In genomic region chr14:106879241-106879640, GRCh38 we compare ENCODE assay signal across 9 cellular contexts.
DNase-seq lines count a peak whose midpoint lies in the region; ATAC-seq and TF ChIP-seq lines count a peak whose summit lies in the region.
"Had no signal": no experiment of that assay in that cellular context is flagged by ENCODE, and none has a peak within 500 bp of the region (broad histone marks: within the 10 kb centered on the region; RNA-seq: fewer than 3 reads in every experiment).

No MANE protein-coding gene starts in this region.

- POLR2A ChIA-PET in CD4-positive, alpha-beta T cell (lab: Charles Lee) = no interaction called here
- POLR2A ChIA-PET in naive thymus-derived CD4-positive, alpha-beta T cell (lab: Charles Lee) = no interaction called here

- H3K36me3 ChIP-seq in naive thymus-derived CD4-positive, alpha-beta T cell (ENCODE audit: control insufficient read depth in 2 of 3, insufficient read depth in 3 of 3, low read length in 3 of 3) = no peaks in the 10 kb centered on the region

- CTCF ChIA-PET in CD4-positive, alpha-beta T cell (lab: Charles Lee) = no interaction called here
- CTCF ChIA-PET in naive thymus-derived CD4-positive, alpha-beta T cell (lab: Charles Lee) = no interaction called here

- no peak overlapping the region for H3K4me3 ChIP-seq in naive thymus-derived CD4-positive, alpha-beta T cell (ENCODE audit: low read length)

- no peak overlapping the region for H3K4me3 Mint-ChIP-seq in CD4-positive, alpha-beta T cell
- no peak overlapping the region for H3K4me3 Mint-ChIP-seq in activated T-cell treated with anti-CD3 and anti-CD28 coated beads, Interleukin-2, amount 50 U/mL, for 4 hours
- no peak overlapping the region for H3K4me3 Mint-ChIP-seq in naive thymus-derived CD4-positive, alpha-beta T cell
- H3K4me3 Mint-ChIP-seq: central memory CD8-positive, alpha-beta T cell had no signal

- DNase-seq in CD4-positive, alpha-beta T cell = peak in 3 of 10 experiments; percentile 27 to 31 (median 29)
- DNase-seq in NCI-H526 (lab: John Stamatoyannopoulos, UW) (peak; percentile 48 to 73), substantia nigra (lab: John Stamatoyannopoulos, UW) (no peak), NCI-H510A (lab: John Stamatoyannopoulos, UW) (no peak), left ventricle myocardium superior (no peak)
- DNase-seq in activated T-cell treated with anti-CD3 and anti-CD28 coated beads, Interleukin-2, amount 50 U/mL, for 4 hours = peak; percentile 32
- peak in 4 of 9 donors; percentile 20 to 50 (median 35) for DNase-seq in naive thymus-derived CD4-positive, alpha-beta T cell

- no peaks in the 10 kb centered on the region for H3K36me3 Mint-ChIP-seq in CD4-positive, alpha-beta T cell (ENCODE audit: low read depth)
- H3K36me3 Mint-ChIP-seq in activated T-cell treated with anti-CD3 and anti-CD28 coated beads, Interleukin-2, amount 50 U/mL, for 4 hours (ENCODE audit: insufficient read depth) = no peaks in the 10 kb centered on the region
- no peaks in the 10 kb centered on the region for H3K36me3 Mint-ChIP-seq in naive thymus-derived CD4-positive, alpha-beta T cell

- peaks cover 19% of the 10 kb centered on the region for H3K27me3 ChIP-seq in CD4-positive, alpha-beta T cell (ENCODE audit: control insufficient read depth, insufficient read depth, low read length)
- H3K27me3 ChIP-seq in naive thymus-derived CD4-positive, alpha-beta T cell (ENCODE audit: control insufficient read depth in 2 of 2, insufficient read depth in 2 of 2, low read length in 2 of 2) = peaks cover 0 to 15% of the 10 kb centered on the region in 2 donors

- H3K4me1 ChIP-seq in naive thymus-derived CD4-positive, alpha-beta T cell (ENCODE audit: control insufficient read depth in 2 of 2, insufficient read depth in 2 of 2, low read length in 2 of 2) = no peaks in the 10 kb centered on the region

- no peak overlapping the region for H3K27ac ChIP-seq in CD4-positive, alpha-beta T cell (ENCODE audit: low read depth, low read length)
- no peak overlapping the region for H3K27ac ChIP-seq in naive thymus-derived CD4-positive, alpha-beta T cell (ENCODE audit: low read depth, low read length)
- H3K27ac ChIP-seq in substantia nigra (ENCODE audit: low read depth, low read length, poor library complexity, severe bottlenecking) = no peak overlapping the region

- peak; percentile 25 for ATAC-seq in CD4-positive, alpha-beta T cell (ENCODE audit: poor library complexity)
- peak; percentile 58 for ATAC-seq in GM21390 (IDR thresholded peaks at IDR 0.05; ENCODE audit: unreplicated experiment)
- ATAC-seq in activated T-cell treated with anti-CD3 and anti-CD28 coated beads, Interleukin-2, amount 50 U/mL, for 4 hours = peak; percentile 70 to 78
- ATAC-seq in naive thymus-derived CD4-positive, alpha-beta T cell = peak; percentile 77
- no peak for ATAC-seq in left ventricle myocardium superior

- H3K27ac Mint-ChIP-seq in CD4-positive, alpha-beta T cell = no peak overlapping the region
- no peak overlapping the region for H3K27ac Mint-ChIP-seq in naive thymus-derived CD4-positive, alpha-beta T cell

- H3K9me3 ChIP-seq in CD4-positive, alpha-beta T cell (ENCODE audit: control insufficient read depth, low read length) = no peaks in the 10 kb centered on the region
- no peaks in the 10 kb centered on the region for H3K9me3 ChIP-seq in naive thymus-derived CD4-positive, alpha-beta T cell (ENCODE audit: control insufficient read depth in 2 of 3, low read length in 3 of 3)

- H3K4me1 Mint-ChIP-seq in CD4-positive, alpha-beta T cell (ENCODE audit: low read depth) = peaks cover 9% of the 10 kb centered on the region
- H3K4me1 Mint-ChIP-seq in activated T-cell treated with anti-CD3 and anti-CD28 coated beads, Interleukin-2, amount 50 U/mL, for 4 hours (ENCODE audit: low read depth) = peaks cover 1% of the 10 kb centered on the region
- H3K4me1 Mint-ChIP-seq in naive thymus-derived CD4-positive, alpha-beta T cell = peaks cover 0 to 13% (median 4%) of the 10 kb centered on the region in 7 donors
- H3K4me1 Mint-ChIP-seq: central memory CD8-positive, alpha-beta T cell had no signal

- intact Hi-C loops in CD4-positive, alpha-beta T cell (cut with DNase I, micrococcal nuclease) = no loop called here
- intact Hi-C loops in naive thymus-derived CD4-positive, alpha-beta T cell (cut with micrococcal nuclease) = no loop called here
- intact Hi-C loops in left ventricle myocardium superior (cut with micrococcal nuclease) = no loop called here

- peaks cover 23% of the 10 kb centered on the region for H3K27me3 Mint-ChIP-seq in CD4-positive, alpha-beta T cell
- peaks cover 31% of the 10 kb centered on the region for H3K27me3 Mint-ChIP-seq in activated T-cell treated with anti-CD3 and anti-CD28 coated beads, Interleukin-2, amount 50 U/mL, for 4 hours (ENCODE audit: low read depth)
- peaks cover 9 to 29% (median 20%) of the 10 kb centered on the region in 5 donors for H3K27me3 Mint-ChIP-seq in naive thymus-derived CD4-positive, alpha-beta T cell

- TF ChIP-seq CTCF in CD4-positive, alpha-beta T cell (IDR thresholded peaks at IDR 0.05) = peak; percentile 39

- H3K9me3 Mint-ChIP-seq in CD4-positive, alpha-beta T cell = no peaks in the 10 kb centered on the region
- H3K9me3 Mint-ChIP-seq in activated T-cell treated with anti-CD3 and anti-CD28 coated beads, Interleukin-2, amount 50 U/mL, for 4 hours = no peaks in the 10 kb centered on the region
- no peaks in the 10 kb centered on the region for H3K9me3 Mint-ChIP-seq in naive thymus-derived CD4-positive, alpha-beta T cell
- H3K9me3 Mint-ChIP-seq: central memory CD8-positive, alpha-beta T cell had no signal

Comparison
In these comparisons a context has a peak if more than half of its experiments do, and no peak if none do; other contexts are left out.
1. DNase-seq: peak in NCI-H526 (2 of 2) and activated T-cell treated with anti-CD3 and anti-CD28 coated beads, Interleukin-2, amount 50 U/mL, for 4 hours (single experiment); none in substantia nigra (0 of 49), NCI-H510A (single experiment) and left ventricle myocardium superior (single experiment).